8 cellular contexts compared by ENCODE assay signal in genomic region chr1:206608108-206608698, GRCh38. TPM values are rescaled to one million over a fixed set of nuclear protein-coding genes. Genes with fewer than 3 reads are reported as not detected.
DNase-seq lines count a peak whose midpoint lies in the region; ATAC-seq and TF ChIP-seq lines count a peak whose summit lies in the region.

No MANE protein-coding gene starts in this region.

- H3K4me2 ChIP-seq in osteoblast (ENCODE audit: insufficient read depth, low read length) = no peak overlapping the region

- peaks cover 15% of the 10 kb centered on the region for H3K79me2 ChIP-seq in osteoblast (ENCODE audit: insufficient read depth, low read length)

- H3K27ac ChIP-seq in osteoblast (ENCODE audit: low read depth, low read length) = no peak overlapping the region

- H3K36me3 ChIP-seq in osteoblast (ENCODE audit: insufficient read depth, low read length) = peaks cover 38% of the 10 kb centered on the region

- TF ChIP-seq CTCF in osteoblast (IDR thresholded peaks at IDR 0.05; ENCODE audit: extremely low read depth, low read depth, low read length) = peak; percentile 85

- no peaks in the 10 kb centered on the region for H4K20me1 ChIP-seq in osteoblast (ENCODE audit: insufficient read depth, low read length)

- no peak overlapping the region for H2AFZ ChIP-seq in osteoblast (ENCODE audit: low read length)

- ATAC-seq in HG03139 (IDR thresholded peaks at IDR 0.05; ENCODE audit: unreplicated experiment) (no peak), HG03175 (IDR thresholded peaks at IDR 0.05; ENCODE audit: unreplicated experiment) (no peak)

- no peaks in the 10 kb centered on the region for H3K9me3 ChIP-seq in osteoblast (ENCODE audit: low read depth, low read length)

- DNase-seq in DMS 273 (lab: John Stamatoyannopoulos, UW; ENCODE audit: unreplicated experiment) = peak; percentile 65
- no peak for DNase-seq in DMS 273 treated with DMSO at 0.1 percent for 48 hours (lab: John Stamatoyannopoulos, UW)
- DNase-seq in NCI-H1092 (lab: John Stamatoyannopoulos, UW) = peak; percentile 7
- DNase-seq in activated CD4-positive, alpha-beta T cell treated with anti-CD3 and anti-CD28 coated beads for 24 hours (ENCODE audit: low read depth in 2 of 2) = peak; percentile 46 to 49
- peak; percentile 45 to 67 for DNase-seq in dermis microvascular lymphatic vessel endothelial cell (ENCODE audit: low read depth in 2 of 2)
- no peak for DNase-seq in osteoblast (ENCODE audit: insufficient read length, low spot score, missing footprints)

- H3K4me3 ChIP-seq in osteoblast (ENCODE audit: insufficient read depth, low read length) = no peak overlapping the region

- peaks cover 10% of the 10 kb centered on the region for H3K4me1 ChIP-seq in osteoblast (ENCODE audit: insufficient read depth, low read length)

- no peaks in the 10 kb centered on the region for H3K27me3 ChIP-seq in osteoblast (ENCODE audit: insufficient read depth, low read length)

RNA-seq across cellular contexts. Expression of gene EIF2D, which starts 4.1 kb away (rescaled TPM):
- total RNA-seq in dermis microvascular lymphatic vessel endothelial cell (41.2 and 45.5 TPM in 2 replicates), osteoblast (52.8 and 53.6 TPM in 2 replicates)

RNA-seq across cellular contexts. Expression of gene DYRK3, which starts 27.1 kb away (rescaled TPM):
- 15.5 and 19.2 TPM in 2 replicates for total RNA-seq in dermis microvascular lymphatic vessel endothelial cell
- total RNA-seq in osteoblast = 52.1 and 54.8 TPM in 2 replicates

Comparison
In these comparisons a context has a peak if more than half of its experiments do, and no peak if none do; other contexts are left out.
1. DNase-seq: peak in DMS 273 (single experiment), NCI-H1092 (single experiment), activated CD4-positive, alpha-beta T cell treated with anti-CD3 and anti-CD28 coated beads for 24 hours (2 of 2) and dermis microvascular lymphatic vessel endothelial cell (2 of 2); none in DMS 273 treated with DMSO at 0.1 percent for 48 hours (single experiment) and osteoblast (single experiment).